Comparison of ENCODE assay signal across 8 cellular contexts in the genomic region with DNA sequence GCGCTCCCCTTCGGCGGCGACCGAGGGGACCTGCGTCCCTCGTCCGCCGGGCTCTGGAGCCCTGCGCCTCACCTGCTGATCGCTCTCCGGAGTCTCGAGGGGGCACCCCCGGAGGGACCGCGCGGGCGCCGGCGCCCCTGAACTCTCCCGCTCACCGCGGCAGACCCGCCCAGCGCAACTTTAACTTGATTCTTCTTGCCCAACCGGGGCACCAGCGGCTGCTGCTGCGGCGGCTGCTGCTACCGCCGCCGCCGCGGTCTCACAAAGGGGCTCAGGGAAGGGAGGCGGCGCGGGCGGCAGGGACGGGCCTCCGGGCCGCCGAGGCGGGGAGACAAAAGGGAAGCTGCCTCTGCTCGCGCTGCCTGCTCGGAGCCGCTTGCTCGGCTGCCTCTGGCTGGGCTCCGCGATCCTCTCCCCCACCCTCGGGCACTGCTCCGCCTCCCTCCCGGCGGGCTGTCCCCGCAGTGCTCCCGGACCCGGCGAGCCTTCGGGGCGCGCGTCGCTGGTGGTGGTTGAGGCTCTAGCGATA. TPM values are rescaled to one million over a fixed set of nuclear protein-coding genes. Genes with fewer than 3 reads are reported as not detected.
DNase-seq lines count a peak whose midpoint lies in the region; ATAC-seq, FAIRE-seq and TF ChIP-seq lines count a peak whose summit lies in the region.

A gene (plus strand): TSS at position 456 of the 529 bp plus-strand sequence.

- FAIRE-seq in GM12878 (lab: Jason Lieb, UNC), result no peak

- peaks cover 20 to 28% of the 10 kb centered on the region in 2 experiments for H3K27me3 ChIP-seq in GM12878 (replicated peaks in 1 of 2; ENCODE audit: control insufficient read depth in 2 of 2, insufficient read depth in 2 of 2, low read length in 1 of 2)

- H3K9me3 ChIP-seq in GM12878 (replicated peaks; ENCODE audit: control insufficient read depth, insufficient read depth, low read length), result no peaks in the 10 kb centered on the region

- H4K20me1 ChIP-seq in GM12878 (ENCODE audit: control insufficient read depth, insufficient read depth), result no peaks in the 10 kb centered on the region

- peak; percentile 44 for ATAC-seq in GM21737 (IDR thresholded peaks at IDR 0.05; ENCODE audit: unreplicated experiment)
- ATAC-seq in GM12878, result peak; percentile 60

- SMC1A ChIA-PET in GM12878 (lab: Charles Lee; ENCODE audit: uncharacterized antibody, unreplicated experiment), result no interaction called here

- H3K27ac ChIP-seq in GM12878 (ENCODE audit: control insufficient read depth, insufficient read depth), result no peak within 1 kb of the TSS

- no peak for TF ChIP-seq CTCF in GM12878 (IDR thresholded peaks at IDR 0.05 in 2 of 3, conservative IDR thresholded peaks at IDR 0.05 in 1 of 3; ENCODE audit: control insufficient read depth in 2 of 3, extremely low read depth in 1 of 3, insufficient read depth in 1 of 3, low read depth in 3 of 3, low read length in 3 of 3)

- no peak for TF ChIP-seq RAD21 in GM12878 (IDR thresholded peaks at IDR 0.05; ENCODE audit: insufficient read depth, low read depth, low read length)

- in situ Hi-C loops in GM12878 (cut with MboI), result no loop called here

- H2AFZ ChIP-seq in GM12878 (ENCODE audit: control insufficient read depth, low read depth, low read length), result peak within 1 kb of the TSS; percentile 98

- CTCF ChIA-PET in GM12878 (lab: Yijun Ruan, JAX), result no interaction called here

- H3K4me3 ChIP-seq in GM12878 (peak within 1 kb of the TSS; percentile 84), iPS-11a (ENCODE audit: low read depth, low read length) (peak within 1 kb of the TSS; percentile 70), skeletal muscle cell (ENCODE audit: low read depth, low read length) (peak within 1 kb of the TSS; percentile 58)

- no peak for TF ChIP-seq EP300 in GM12878 (IDR thresholded peaks at IDR 0.05; ENCODE audit: borderline replicate concordance in 1 of 2, control insufficient read depth in 1 of 2, low read depth in 2 of 2, low read length in 2 of 2)

- peak within 1 kb of the TSS; percentile 82 for H3K4me2 ChIP-seq in GM12878 (ENCODE audit: control insufficient read depth, insufficient read depth)

- peaks cover 11% of the 10 kb centered on the region for H3K4me1 ChIP-seq in GM12878 (ENCODE audit: control insufficient read depth, insufficient read depth, low read length)

- H3K36me3 ChIP-seq in GM12878 (ENCODE audit: control insufficient read depth in 2 of 2, insufficient read depth in 2 of 2, low read length in 1 of 2), result no peaks in the 10 kb centered on the region

- intact Hi-C loops in GM12878 (cut with micrococcal nuclease; ENCODE audit: unreplicated experiment), result no loop called here

- WGBS in GM12878 (ENCODE audit: insufficient coverage, insufficient replicate concordance, low lambda C conversion rate, missing lambda C conversion rate), result under 1% methylated on average over 61 of the region's 64 CpGs

- H3K9ac ChIP-seq in GM12878 (ENCODE audit: control insufficient read depth, insufficient read depth, low read length), result peak within 1 kb of the TSS; percentile 44

- no peak for TF ChIP-seq POLR2A in GM12878 (IDR thresholded peaks at IDR 0.05; ENCODE audit: low read depth, low read length)

- DNase-seq in GDM1 (lab: John Stamatoyannopoulos, UW), result peak; percentile 57
- DNase-seq in KG1 (lab: John Stamatoyannopoulos, UW), result peak; percentile 84
- DNase-seq in T-helper 22 cell (ENCODE audit: low read depth), result peak; percentile 43
- no peak for DNase-seq in GM12878 (ENCODE audit: low read depth, low spot score)
- DNase-seq in skeletal muscle cell (ENCODE audit: low read depth), result no peak
- DNase-seq in HuH-7.5 (ENCODE audit: low spot score), result no peak

- RAD21 ChIA-PET in GM12878 (lab: Charles Lee; ENCODE audit: unreplicated experiment), result no interaction called here

- BruUV-seq in GM12878 (replicated peaks; lab: Mats Ljungman, UMichigan), result no TSS peak

- no peaks in the 10 kb centered on the region for H3K79me2 ChIP-seq in GM12878 (ENCODE audit: control insufficient read depth, insufficient read depth, low read length)

- POLR2A ChIA-PET in GM12878 (lab: Charles Lee), result no interaction called here

TF ChIP-seq in GM12878, 131 proteins besides CTCF, POLR2A, EP300 and RAD21:
- 0 out of 2 replicates have a peak, but pooled peaks have one; percentile 26 for TF ChIP-seq CBX5 (IDR thresholded peaks at IDR 0.05; ENCODE audit: low read depth)
- TF ChIP-seq, protein P1, sequence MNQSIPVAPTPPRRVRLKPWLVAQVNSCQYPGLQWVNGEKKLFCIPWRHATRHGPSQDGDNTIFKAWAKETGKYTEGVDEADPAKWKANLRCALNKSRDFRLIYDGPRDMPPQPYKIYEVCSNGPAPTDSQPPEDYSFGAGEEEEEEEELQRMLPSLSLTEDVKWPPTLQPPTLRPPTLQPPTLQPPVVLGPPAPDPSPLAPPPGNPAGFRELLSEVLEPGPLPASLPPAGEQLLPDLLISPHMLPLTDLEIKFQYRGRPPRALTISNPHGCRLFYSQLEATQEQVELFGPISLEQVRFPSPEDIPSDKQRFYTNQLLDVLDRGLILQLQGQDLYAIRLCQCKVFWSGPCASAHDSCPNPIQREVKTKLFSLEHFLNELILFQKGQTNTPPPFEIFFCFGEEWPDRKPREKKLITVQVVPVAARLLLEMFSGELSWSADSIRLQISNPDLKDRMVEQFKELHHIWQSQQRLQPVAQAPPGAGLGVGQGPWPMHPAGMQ (IDR thresholded peaks at IDR 0.05; ENCODE audit: borderline replicate concordance), result no peak

RNA-seq across cellular contexts. Expression of the gene that starts here (rescaled TPM):
- total RNA-seq in GM12878 (2013; cell fraction: nucleolus; rRNA removed), result 0.50 and 0.51 TPM in 2 replicates
- total RNA-seq in GM12878 (2014; rRNA removed), result under 0.01 and 0.16 TPM in 2 replicates
- total RNA-seq in GM12878 (2014; rRNA removed; fragmentation: Illumina TruSeq; extraction: Trizol), result 0.04 and 0.05 TPM in 2 replicates
- 0.21 and 0.33 TPM in 2 replicates for total RNA-seq in GM12878 (2021)
- polyA plus RNA-seq in GM12878 (2011; ENCODE audit: low read depth), result 0.12 TPM
- polyA plus RNA-seq in GM12878 (2011; rRNA removed), result 0.04 and 0.12 TPM in 2 replicates
- 0.09 and 0.10 TPM in 2 replicates for polyA plus RNA-seq in GM12878 (2011; cell fraction: cytosol; rRNA removed)
- 0.07 and 0.16 TPM in 2 replicates for polyA plus RNA-seq in GM12878 (2011; cell fraction: nucleus; rRNA removed)
- 0.15 TPM in 2 replicates for polyA plus RNA-seq in GM12878 (2012)
- 0.06 and 0.08 TPM in 2 replicates for polyA plus RNA-seq in GM12878 (2014; fragmentation: Illumina TruSeq; extraction: Trizol)
- under 1 TPM in 1 of 2 experiments, not detected in 1; under 0.01 TPM for polyA plus RNA-seq in GM12878 (2014; fragmentation: Nextera tagmentation; extraction: Ambion mirVana)
- polyA plus RNA-seq in GM12878 (2014; rRNA removed), result 0.03 TPM in 2 replicates
- under 1 TPM; 0.10 to 0.19 TPM for polyA plus RNA-seq in GM12878 (2016; fragmentation: Nextera tagmentation; extraction: Ambion mirVana)
- 0.41 and 0.51 TPM in 2 replicates for polyA minus RNA-seq in GM12878 (2011; rRNA and poly(A)+ RNA removed)
- polyA minus RNA-seq in GM12878 (2011; cell fraction: cytosol; rRNA and poly(A)+ RNA removed), result 0.13 TPM in 1 of 2 replicates, not detected in the other
- 0.12 and 0.19 TPM in 2 replicates for polyA minus RNA-seq in GM12878 (2011; cell fraction: nucleus; rRNA and poly(A)+ RNA removed)

Comparison
In these comparisons a context has a peak if more than half of its experiments do, and no peak if none do; other contexts are left out.
1. Peak in ATAC-seq, H3K4me3 ChIP-seq, H3K9ac ChIP-seq and H3K4me2 ChIP-seq in GM12878; RNA of the gene not detected or under 1 TPM.
2. DNase-seq: peak in GDM1 (single experiment), KG1 (single experiment) and T-helper 22 cell (single experiment); none in GM12878 (single experiment), skeletal muscle cell (single experiment) and HuH-7.5 (single experiment).
3. Peak in every context shown above with its lines, with median percentiles within 50 percentile points of each other: H3K4me3 ChIP-seq.